In the genomic region with DNA sequence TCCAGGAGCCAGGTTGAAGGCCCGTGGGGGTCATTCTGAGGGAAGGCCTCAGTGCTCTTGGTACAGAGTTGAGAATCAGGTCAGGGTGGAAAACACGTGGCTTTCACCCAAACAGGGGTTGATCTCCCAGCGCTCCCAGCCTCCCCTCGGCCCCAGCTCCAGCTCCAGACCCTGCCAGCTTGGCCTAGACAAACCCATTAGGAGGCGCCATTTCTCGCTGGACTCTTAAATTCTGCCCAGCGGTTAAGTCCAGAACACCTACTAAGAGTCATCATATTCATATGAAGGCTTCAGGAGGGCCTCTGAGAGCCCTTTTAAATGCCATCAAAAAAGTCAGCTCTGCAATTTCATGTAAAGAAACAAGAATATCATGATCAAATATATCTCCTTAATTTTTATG, we compare ENCODE assay signal across 21 cellular contexts.
DNase-seq lines count a peak whose midpoint lies in the region; ATAC-seq, FAIRE-seq and TF ChIP-seq lines count a peak whose summit lies in the region.
"Had no signal": no experiment of that assay in that cellular context is flagged by ENCODE, and none has a peak within 500 bp of the region (broad histone marks: within the 10 kb centered on the region; RNA-seq: fewer than 3 reads in every experiment).

No MANE protein-coding gene starts in this region.

- H2BK12ac ChIP-seq in H1 (ENCODE audit: low read depth, low read length): no peak overlapping the region

- peaks cover 28% of the 10 kb centered on the region for H3K4me1 ChIP-seq in HepG2 (ENCODE audit: insufficient read depth, low read length)
- no peaks in the 10 kb centered on the region for H3K4me1 ChIP-seq in right lobe of liver
- H3K4me1 ChIP-seq in H1 (replicated peaks in 1 of 4; ENCODE audit: control insufficient read depth in 3 of 4, insufficient read depth in 4 of 4, low read length in 3 of 4): peaks cover 0 to 6% (median 1%) of the 10 kb centered on the region in 4 experiments; a peak in 4 of 7 replicates
- no peaks in the 10 kb centered on the region for H3K4me1 ChIP-seq in tibial artery
- H3K4me1 ChIP-seq: Caco-2 had no signal

- H2BK15ac ChIP-seq in H1 (ENCODE audit: low read length): no peak overlapping the region; the same call in 1 of the 2 replicates

- no peaks in the 10 kb centered on the region for H3K36me3 Mint-ChIP-seq in activated T-cell treated with anti-CD3 and anti-CD28 coated beads, Interleukin-2, amount 50 U/mL, for 4 hours (ENCODE audit: insufficient read depth)
- H3K36me3 Mint-ChIP-seq: CD4-positive, CD25-positive, alpha-beta regulatory T cell; CD8-positive, alpha-beta T cell had no signal

- H3K4me1 Mint-ChIP-seq in activated T-cell treated with anti-CD3 and anti-CD28 coated beads, Interleukin-2, amount 50 U/mL, for 4 hours (ENCODE audit: low read depth): no peaks in the 10 kb centered on the region
- H3K4me1 Mint-ChIP-seq: B cell; CD4-positive, CD25-positive, alpha-beta regulatory T cell had no signal

- no peaks in the 10 kb centered on the region for H3K23me2 ChIP-seq in H1 (ENCODE audit: low read depth, low read length)

- TF ChIP-seq CTCF in HepG2 (CRISPR knock-in tag; IDR thresholded peaks at IDR 0.05): no peak
- TF ChIP-seq CTCF in right lobe of liver (IDR thresholded peaks at IDR 0.05): no peak
- TF ChIP-seq CTCF in H1 (IDR thresholded peaks at IDR 0.05; ENCODE audit: control extremely low read depth in 1 of 3, insufficient read depth in 1 of 3, low read depth in 1 of 3, low read length in 3 of 3): peak; percentile 7 to 24 (median 13); a peak in 3 of 4 replicates
- TF ChIP-seq CTCF in tibial artery (IDR thresholded peaks at IDR 0.05): no peak

- CTCF ChIA-PET in HepG2 (lab: Yijun Ruan, JAX; ENCODE audit: low intra/inter-chr PET ratio, low total read pairs) (no interaction called here), H1 (lab: Charles Lee; ENCODE audit: partially characterized antibody) (interaction anchor here (1.0 to 8.6 kb wide), 9 partner anchors 10 to 59 kb away, joined by 3 to 46 read pairs (median 6); no protein-coding TSS in a partner anchor)

- H3K18ac ChIP-seq in H1 (ENCODE audit: extremely low read depth, low read length): no peak overlapping the region

- H4K91ac ChIP-seq in H1 (replicated peaks; ENCODE audit: insufficient read length, low read length): no peak overlapping the region

- H3K23ac ChIP-seq in H1 (ENCODE audit: insufficient read length): no peak overlapping the region

- H2BK5ac ChIP-seq in H1 (ENCODE audit: low read depth, low read length): no peak overlapping the region

- H3K9me3 Mint-ChIP-seq in activated T-cell treated with anti-CD3 and anti-CD28 coated beads, Interleukin-2, amount 50 U/mL, for 4 hours: no peaks in the 10 kb centered on the region
- H3K9me3 Mint-ChIP-seq: CD8-positive, alpha-beta T cell had no signal

- H4K20me1 ChIP-seq in HepG2 (ENCODE audit: insufficient read depth, low read length) (no peaks in the 10 kb centered on the region), H1 (replicated peaks in 1 of 2; ENCODE audit: control insufficient read depth in 1 of 2, insufficient read depth in 2 of 2, low read length in 2 of 2) (no peaks in the 10 kb centered on the region)
- H4K20me1 ChIP-seq: BLaER1 had no signal

- H3K4me3 ChIP-seq in HepG2 (replicated peaks in 1 of 3; ENCODE audit: insufficient read depth in 1 of 3, low read depth in 2 of 3, low read length in 3 of 3) (no peak overlapping the region), right lobe of liver (no peak overlapping the region), H1 (ENCODE audit: extremely low read depth in 1 of 4, insufficient read depth in 2 of 4, low read depth in 3 of 4, low read length in 4 of 4) (no peak overlapping the region), tibial artery (no peak overlapping the region)
- H3K4me3 ChIP-seq: BLaER1, GM23248 had no signal

- peaks cover 2 to 12% of the 10 kb centered on the region in 2 experiments; a peak in 3 of 5 replicates for H3K27me3 ChIP-seq in HepG2 (ENCODE audit: control insufficient read depth in 1 of 2, insufficient read depth in 2 of 2, low read length in 2 of 2)
- H3K27me3 ChIP-seq in right lobe of liver: no peaks in the 10 kb centered on the region
- H3K27me3 ChIP-seq in H1 (replicated peaks in 1 of 4; ENCODE audit: control insufficient read depth in 3 of 4, extremely low read depth in 1 of 4, insufficient read depth in 3 of 4, low read length in 3 of 4): no peaks in the 10 kb centered on the region
- H3K27me3 ChIP-seq in tibial artery: no peaks in the 10 kb centered on the region
- H3K27me3 ChIP-seq: BLaER1 had no signal

- no peak overlapping the region for H3K4ac ChIP-seq in H1 (replicated peaks; ENCODE audit: insufficient read length, low read depth, low read length)

- intact Hi-C loops in HepG2 (cut with micrococcal nuclease; ENCODE audit: unreplicated experiment): loop anchor here (10.0 kb wide), 1 partner anchor 155 kb away; the partner anchor contains the start of gene RIN2
- intact Hi-C loops in right lobe of liver (cut with DNase I): no loop called here
- intact Hi-C loops in tibial artery (cut with DNase I; ENCODE audit: low total_unique reads): no loop called here

- no peak overlapping the region for H2AK5ac ChIP-seq in H1 (ENCODE audit: low read depth, low read length)

- no peak overlapping the region for H3K56ac ChIP-seq in H1 (replicated peaks; ENCODE audit: insufficient read length, low read depth, low read length)

- BruUV-seq in HepG2 (replicated peaks; lab: Mats Ljungman, UMichigan): no TSS peak

- H3K27ac ChIP-seq in HepG2 (ENCODE audit: extremely low read length, insufficient read depth, low read length) (no peak overlapping the region), right lobe of liver (no peak overlapping the region), H1 (ENCODE audit: low read depth, low read length) (no peak overlapping the region), tibial artery (no peak overlapping the region)
- H3K27ac ChIP-seq: 22Rv1, BLaER1, C4-2B, GM23248 had no signal

- in situ Hi-C loops in HepG2 (cut with HindIII; ENCODE audit: extremely low pct_ligation_motif_present, low pct_unique_long_range_greater_than_20kb): no loop called here

- H3K4me3 Mint-ChIP-seq in activated T-cell treated with anti-CD3 and anti-CD28 coated beads, Interleukin-2, amount 50 U/mL, for 4 hours: no peak overlapping the region
- H3K4me3 Mint-ChIP-seq: B cell; CD4-positive, CD25-positive, alpha-beta regulatory T cell; CD8-positive, alpha-beta T cell had no signal

- H3K36me3 ChIP-seq in HepG2 (replicated peaks in 1 of 2; ENCODE audit: control insufficient read depth in 1 of 2, insufficient read depth in 2 of 2, low read length in 2 of 2) (no peaks in the 10 kb centered on the region), right lobe of liver (no peaks in the 10 kb centered on the region), H1 (ENCODE audit: control insufficient read depth in 2 of 4, insufficient read depth in 4 of 4, low read length in 3 of 4) (no peaks in the 10 kb centered on the region), tibial artery (no peaks in the 10 kb centered on the region)
- H3K36me3 ChIP-seq: BLaER1 had no signal

- H3K4me2 ChIP-seq in HepG2 (ENCODE audit: low read depth, low read length) (no peak overlapping the region), H1 (ENCODE audit: insufficient read depth in 1 of 2, low read depth in 2 of 2, low read length in 2 of 2) (no peak overlapping the region)
- H3K4me2 ChIP-seq: BLaER1 had no signal

- ATAC-seq in HepG2 (no peak), right lobe of liver (no peak)
- ATAC-seq in activated T-cell treated with anti-CD3 and anti-CD28 coated beads, Interleukin-2, amount 50 U/mL, for 4 hours: no peak
- ATAC-seq: CD8-positive, alpha-beta T cell had no signal

- H3K79me1 ChIP-seq in H1 (ENCODE audit: low read depth, low read length): no peaks in the 10 kb centered on the region

- no peak overlapping the region for H3K14ac ChIP-seq in H1 (ENCODE audit: insufficient read length)

- no peak overlapping the region for H4K5ac ChIP-seq in H1 (ENCODE audit: insufficient read length, low read depth, low read length)

- 0 out of 2 replicates have a peak overlapping the region, but pooled peaks have one; percentile 55 for H2BK20ac ChIP-seq in H1 (ENCODE audit: low read length)

- TF ChIP-seq RAD21 in HepG2 (CRISPR knock-in tag; IDR thresholded peaks at IDR 0.05) (no peak), H1 (IDR thresholded peaks at IDR 0.05 in 1 of 2, conservative IDR thresholded peaks at IDR 0.05 in 1 of 2; ENCODE audit: low read depth in 2 of 2, low read length in 2 of 2) (peak; percentile 27 to 43; a peak in 3 of 4 replicates)

- no peak for TF ChIP-seq EP300 in HepG2 (IDR thresholded peaks at IDR 0.05; ENCODE audit: low read depth in 2 of 2, low read length in 2 of 2)
- TF ChIP-seq EP300 in HepG2 (CRISPR knock-in tag; IDR thresholded peaks at IDR 0.05; ENCODE audit: borderline replicate concordance): no peak
- no peak for TF ChIP-seq EP300 in H1 (IDR thresholded peaks at IDR 0.05; ENCODE audit: borderline replicate concordance in 1 of 2, low read depth in 2 of 2, low read length in 2 of 2)

- no peak overlapping the region for H2BK120ac ChIP-seq in H1 (replicated peaks; ENCODE audit: low read depth, low read length)

- H4K8ac ChIP-seq in H1 (ENCODE audit: extremely low read depth, insufficient read depth, low read length): 0 out of 2 replicates have a peak overlapping the region, but pooled peaks have one; percentile 64

- H3K9ac ChIP-seq in HepG2 (ENCODE audit: insufficient read depth, low read depth, low read length) (no peak overlapping the region), H1 (replicated peaks in 1 of 4; ENCODE audit: extremely low read depth in 1 of 4, low read depth in 3 of 4, low read length in 3 of 4) (no peak overlapping the region)
- H3K9ac ChIP-seq: BLaER1, GM23248 had no signal

- no peak for TF ChIP-seq POLR2A in HepG2 (IDR thresholded peaks at IDR 0.05; ENCODE audit: insufficient read depth in 1 of 2, low read depth in 2 of 2, low read length in 2 of 2)
- TF ChIP-seq POLR2A in right lobe of liver (IDR thresholded peaks at IDR 0.05): no peak
- TF ChIP-seq POLR2A in H1 (IDR thresholded peaks at IDR 0.05; ENCODE audit: control extremely low read depth in 1 of 2, low read depth in 2 of 2, low read length in 2 of 2): no peak

- no peak overlapping the region for H2AFZ ChIP-seq in HepG2 (ENCODE audit: low read length)
- H2AFZ ChIP-seq in H1 (ENCODE audit: low read length): no peak overlapping the region
- H2AFZ ChIP-seq: GM23248 had no signal

- H3K9me3 ChIP-seq in HepG2 (ENCODE audit: low read length): no peaks in the 10 kb centered on the region
- no peaks in the 10 kb centered on the region for H3K9me3 ChIP-seq in right lobe of liver
- no peaks in the 10 kb centered on the region for H3K9me3 ChIP-seq in H1 (ENCODE audit: insufficient read depth in 2 of 2, low read depth in 1 of 2, low read length in 1 of 2)
- H3K9me3 ChIP-seq in tibial artery: no peaks in the 10 kb centered on the region
- H3K9me3 ChIP-seq: BLaER1, Caco-2 had no signal

- no peak for FAIRE-seq in HepG2 (lab: Jason Lieb, UNC)
- FAIRE-seq in H1 (lab: Jason Lieb, UNC): no peak
- FAIRE-seq: A204.1, G401.6, GM12892, H54 had no signal

- POLR2A ChIA-PET in HepG2 (lab: Yijun Ruan, JAX): no interaction called here
- POLR2A ChIA-PET in H1 (lab: Charles Lee; ENCODE audit: partially characterized antibody): no interaction called here

- WGBS in HepG2 (ENCODE audit: low lambda C conversion rate): 32% methylated on average over 7 of the region's 7 CpGs
- WGBS in right lobe of liver (ENCODE audit: insufficient coverage, low coverage, low lambda C conversion rate, missing lambda C conversion rate): 56% methylated on average over 4 of the region's 7 CpGs
- WGBS in H1 (ENCODE audit: extremely low coverage in 1 of 2, insufficient coverage in 1 of 2, insufficient read length in 1 of 2, insufficient replicate concordance in 2 of 2, low coverage in 1 of 2, low lambda C conversion rate in 2 of 2, missing lambda C conversion rate in 1 of 2), 2 experiments: 79% methylated on average over 7 of the region's 7 CpGs; no CpG with 5 or more reads in 1 of the 2 experiments

- H3K27me3 Mint-ChIP-seq in activated T-cell treated with anti-CD3 and anti-CD28 coated beads, Interleukin-2, amount 50 U/mL, for 4 hours (ENCODE audit: low read depth): peaks cover 4% of the 10 kb centered on the region
- H3K27me3 Mint-ChIP-seq: CD4-positive, CD25-positive, alpha-beta regulatory T cell had no signal

- DNase-seq in HepG2 (ENCODE audit: low spot score) (no peak), right lobe of liver (no peak), H1 (ENCODE audit: low read depth in 1 of 2, low spot score in 2 of 2) (no peak), iPS-NIHi7 (ENCODE audit: extremely low spot score) (peak; percentile 42), tibial artery (no peak)
- DNase-seq in activated T-cell treated with anti-CD3 and anti-CD28 coated beads, Interleukin-2, amount 50 U/mL, for 4 hours: no peak
- DNase-seq: Caco-2; CD4-positive, CD25-positive, alpha-beta regulatory T cell; CD8-positive, alpha-beta T cell; DMS153; DND-41; GM23248; HCEC 1CT had no signal

- H3K79me2 ChIP-seq in HepG2 (ENCODE audit: insufficient read depth, low read length) (no peaks in the 10 kb centered on the region), H1 (ENCODE audit: control insufficient read depth in 1 of 2, insufficient read depth in 2 of 2, low read length in 2 of 2) (no peaks in the 10 kb centered on the region)

Comparison
In these comparisons a context has a peak if more than half of its experiments do, and no peak if none do; other contexts are left out.
1. CTCF ChIP-seq: peak in H1 (3 of 3); none in HepG2 (single experiment), right lobe of liver (0 of 4) and tibial artery (0 of 2).
2. Of the 41 proteins assayed by ChIP-seq in both HepG2 and H1: peak only in HepG2: none; only in H1: CTCF and RAD21; in both: none; in neither: 39.